In the genomic region with DNA sequence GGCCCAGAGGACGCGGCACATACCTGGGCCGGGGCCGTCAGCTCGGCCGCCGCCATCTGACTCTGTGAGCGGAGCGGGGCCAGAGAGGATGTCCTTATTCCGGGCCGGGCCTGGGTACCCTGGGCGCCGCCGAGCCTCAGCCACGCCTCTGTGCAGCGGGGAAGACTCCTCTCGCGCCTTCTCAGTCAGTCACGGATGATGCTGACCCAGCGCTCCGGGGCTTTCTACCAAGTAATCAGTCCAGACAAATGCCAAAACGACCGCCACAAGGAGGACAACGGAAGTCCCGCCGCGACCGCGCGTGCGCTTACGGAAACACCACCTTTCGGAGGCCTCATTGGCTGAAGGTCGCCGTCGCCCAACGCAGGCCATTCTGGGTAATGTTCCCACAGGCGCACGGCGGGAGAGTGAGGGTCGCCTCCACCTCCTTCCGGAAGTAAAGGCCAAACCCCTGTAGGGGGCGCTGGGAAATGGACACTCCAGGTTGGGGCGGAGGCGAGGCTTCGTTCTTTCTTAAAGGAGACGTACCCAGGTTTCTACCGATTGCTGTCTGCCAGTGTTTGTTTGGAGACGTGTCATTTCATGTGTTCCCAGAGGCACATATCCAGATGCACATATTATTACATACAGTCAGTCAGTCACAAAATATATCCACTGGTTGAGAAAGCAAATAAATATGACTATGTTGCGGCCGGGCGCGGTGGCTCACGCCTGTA, we compare ENCODE assay signal across 9 cellular contexts. TPM values are rescaled to one million over a fixed set of nuclear protein-coding genes. Genes with fewer than 3 reads are reported as not detected.
DNase-seq lines count a peak whose midpoint lies in the region; ATAC-seq and TF ChIP-seq lines count a peak whose summit lies in the region.
"Had no signal": no experiment of that assay in that cellular context is flagged by ENCODE, and none has a peak within 500 bp of the region (broad histone marks: within the 10 kb centered on the region; RNA-seq: fewer than 3 reads in every experiment).

A gene (minus strand): TSS at position 288 of the 716 bp plus-strand sequence. CDS start 232 bp downstream, at position 56.

- peak within 1 kb of the TSS; percentile 98 for H3K4me3 ChIP-seq in AG09309 (ENCODE audit: control insufficient read depth, low read depth, low read length)
- peak within 1 kb of the TSS; percentile 86 for H3K4me3 ChIP-seq in effector memory CD4-positive, alpha-beta T cell (ENCODE audit: insufficient read depth, low read depth, low read length, poor library complexity, severe bottlenecking)

- ATAC-seq in GM18909 (IDR thresholded peaks at IDR 0.05; ENCODE audit: poor library complexity, unreplicated experiment), result peak; percentile 93
- ATAC-seq in HG03175 (IDR thresholded peaks at IDR 0.05; ENCODE audit: unreplicated experiment), result peak; percentile 90

- no peaks in the 10 kb centered on the region for H3K4me1 ChIP-seq in effector memory CD4-positive, alpha-beta T cell (ENCODE audit: control insufficient read depth, insufficient read depth, low read length, poor library complexity, severe bottlenecking)

- peaks cover 16% of the 10 kb centered on the region for H3K36me3 ChIP-seq in effector memory CD4-positive, alpha-beta T cell (ENCODE audit: control insufficient read depth, insufficient read depth, low read length)

- H3K9me3 ChIP-seq in effector memory CD4-positive, alpha-beta T cell (ENCODE audit: control insufficient read depth, low read length), result peaks cover 24% of the 10 kb centered on the region

- H3K27me3 ChIP-seq in effector memory CD4-positive, alpha-beta T cell (replicated peaks; ENCODE audit: control insufficient read depth, insufficient read depth, low read length, poor library complexity, severe bottlenecking), result no peaks in the 10 kb centered on the region

- peak; percentile 65 for TF ChIP-seq CTCF in AG09309 (IDR thresholded peaks at IDR 0.05; ENCODE audit: control insufficient read depth, insufficient read depth, low read depth, low read length, missing control alignments)

- DNase-seq in AG09309 (ENCODE audit: low read depth) (peak; percentile 70), NCI-H524 treated with DMSO at 0.1 percent for 48 hours (lab: John Stamatoyannopoulos, UW) (peak; percentile 63), lung microvascular endothelial cell (ENCODE audit: low read depth in 2 of 2) (peak; percentile 89 to 92)
- peak; percentile 73 to 82 for DNase-seq in activated CD8-positive, alpha-beta memory T cell treated with anti-CD3 and anti-CD28 coated beads for 4 hours (ENCODE audit: low read depth in 2 of 2)
- peak; percentile 67 to 78 (median 76) for DNase-seq in effector memory CD4-positive, alpha-beta T cell
- peak; percentile 89 to 91 (median 91) for DNase-seq in stimulated activated CD4-positive, alpha-beta T cell treated with anti-CD3 and anti-CD28 coated beads, TNF-alpha, amount 100 ng/mL, for 24 hours (ENCODE audit: low read depth in 3 of 3)

- H3K27ac ChIP-seq in effector memory CD4-positive, alpha-beta T cell (ENCODE audit: insufficient read depth, low read length, poor library complexity, severe bottlenecking), result peak within 1 kb of the TSS; percentile 64

RNA-seq across cellular contexts. Expression of the gene that starts here (rescaled TPM):
- 3.2 and 3.5 TPM in 2 replicates for total RNA-seq in lung microvascular endothelial cell
- total RNA-seq: NCI-H460 had no signal

Comparison
In these comparisons a context has a peak if more than half of its experiments do, and no peak if none do; other contexts are left out.
1. Peak in every context shown above with its lines: DNase-seq, ATAC-seq, H3K4me3 ChIP-seq and H3K27ac ChIP-seq.